In genomic region chr11:69841859-69842698, GRCh38 we compare ENCODE assay signal across 10 cellular contexts. TPM values are rescaled to one million over a fixed set of nuclear protein-coding genes. Genes with fewer than 3 reads are reported as not detected.
A peak's percentile ranks its signal among the peaks of the same experiment; 100 is the strongest.
DNase-seq lines count a peak whose midpoint lies in the region; ATAC-seq and TF ChIP-seq lines count a peak whose summit lies in the region.
"Had no signal": no experiment of that assay in that cellular context is flagged by ENCODE, and none has a peak within 500 bp of the region (broad histone marks: within the 10 kb centered on the region; RNA-seq: fewer than 3 reads in every experiment).

No MANE protein-coding gene starts in this region.

- H3K36me3 ChIP-seq in Loucy (ENCODE audit: insufficient read depth, low read length) = no peaks in the 10 kb centered on the region

- TF ChIP-seq CTCF in Loucy (conservative IDR thresholded peaks at IDR 0.05; ENCODE audit: low read length) (peak; percentile 56), chondrocyte (IDR thresholded peaks at IDR 0.05) (peak; percentile 74)

- H3K9ac ChIP-seq in Loucy (ENCODE audit: low read depth, low read length, poor library complexity, severe bottlenecking) = no peak overlapping the region

- no peaks in the 10 kb centered on the region for H4K20me1 ChIP-seq in Loucy (ENCODE audit: insufficient read depth, low read length, poor library complexity, severe bottlenecking)

- no peak overlapping the region for H2AFZ ChIP-seq in Loucy (ENCODE audit: low read length)

- peak; percentile 53 for DNase-seq in activated CD4-positive, alpha-beta T cell treated with anti-CD3 and anti-CD28 coated beads for 36 hours
- no peak for DNase-seq in activated CD4-positive, alpha-beta T cell treated with anti-CD3 and anti-CD28 coated beads for 1 hour
- DNase-seq in chondrocyte (ENCODE audit: low spot score) (no peak), posterior vena cava (ENCODE audit: low spot score) (peak; percentile 74), Kasumi-1 (lab: John Stamatoyannopoulos, UW) (no peak), NCI-H2029 (lab: John Stamatoyannopoulos, UW) (no peak)
- DNase-seq: psoas muscle had no signal

- H3K79me2 ChIP-seq in Loucy (ENCODE audit: insufficient read depth, low read length) = no peaks in the 10 kb centered on the region

- POLR2A ChIA-PET in activated CD4-positive, alpha-beta T cell treated with anti-CD3 and anti-CD28 coated beads for 36 hours (lab: Charles Lee) = no interaction called here

- CTCF ChIA-PET in activated CD4-positive, alpha-beta T cell treated with anti-CD3 and anti-CD28 coated beads for 36 hours (lab: Charles Lee) = interaction anchor here (0.6 to 0.7 kb wide), 2 partner anchors 1380 to 1580 kb away, joined by 3 to 4 read pairs; no protein-coding TSS in a partner anchor

- no peak overlapping the region for H3K27ac Mint-ChIP-seq in activated CD4-positive, alpha-beta T cell treated with anti-CD3 and anti-CD28 coated beads for 36 hours
- H3K27ac Mint-ChIP-seq in chondrocyte (ENCODE audit: unreplicated experiment) = no peak overlapping the region
- H3K27ac Mint-ChIP-seq: T-cell had no signal

- no peak for ATAC-seq in activated CD4-positive, alpha-beta T cell treated with anti-CD3 and anti-CD28 coated beads for 36 hours
- ATAC-seq in HG03565 (IDR thresholded peaks at IDR 0.05; ENCODE audit: unreplicated experiment) = no peak
- ATAC-seq: psoas muscle, T-cell had no signal

- H3K27me3 Mint-ChIP-seq in activated CD4-positive, alpha-beta T cell treated with anti-CD3 and anti-CD28 coated beads for 36 hours = peaks cover 11% of the 10 kb centered on the region
- H3K27me3 Mint-ChIP-seq in chondrocyte (ENCODE audit: low read depth) = peaks cover 11% of the 10 kb centered on the region

- H3K4me3 Mint-ChIP-seq in activated CD4-positive, alpha-beta T cell treated with anti-CD3 and anti-CD28 coated beads for 36 hours = no peak overlapping the region
- no peak overlapping the region for H3K4me3 Mint-ChIP-seq in chondrocyte (ENCODE audit: unreplicated experiment)
- H3K4me3 Mint-ChIP-seq: T-cell had no signal

- H3K9me2 ChIP-seq in Loucy (replicated peaks; ENCODE audit: low read depth, low read length) = no peaks in the 10 kb centered on the region

- H3K9me3 ChIP-seq in Loucy (ENCODE audit: insufficient read depth, low read depth, low read length) = no peaks in the 10 kb centered on the region
- H3K9me3 ChIP-seq: psoas muscle had no signal

- H3K4me1 Mint-ChIP-seq in activated CD4-positive, alpha-beta T cell treated with anti-CD3 and anti-CD28 coated beads for 36 hours = no peaks in the 10 kb centered on the region
- peaks cover 3% of the 10 kb centered on the region for H3K4me1 Mint-ChIP-seq in chondrocyte (ENCODE audit: low read depth)
- H3K4me1 Mint-ChIP-seq: T-cell had no signal

- H3K4me2 ChIP-seq in Loucy (ENCODE audit: low read depth, low read length, poor library complexity, severe bottlenecking) = no peak overlapping the region

- intact Hi-C loops in activated CD4-positive, alpha-beta T cell treated with anti-CD3 and anti-CD28 coated beads for 36 hours (cut with DNase I, micrococcal nuclease) = loop anchor here (1.0 to 5.0 kb wide), 2 partner anchors 155 to 156 kb away; no protein-coding TSS in a partner anchor
- intact Hi-C loops in posterior vena cava (cut with DNase I) = no loop called here

- no peak overlapping the region for H3K4me3 ChIP-seq in Loucy (ENCODE audit: low read length, poor library complexity, severe bottlenecking)
- H3K4me3 ChIP-seq: psoas muscle had no signal

- H3K4me1 ChIP-seq in Loucy (ENCODE audit: insufficient read depth, low read length, poor library complexity, severe bottlenecking) = no peaks in the 10 kb centered on the region
- H3K4me1 ChIP-seq: psoas muscle had no signal

- H3K36me3 Mint-ChIP-seq in activated CD4-positive, alpha-beta T cell treated with anti-CD3 and anti-CD28 coated beads for 36 hours (ENCODE audit: low read depth) = no peaks in the 10 kb centered on the region
- no peaks in the 10 kb centered on the region for H3K36me3 Mint-ChIP-seq in chondrocyte (ENCODE audit: low read depth)
- H3K36me3 Mint-ChIP-seq: T-cell had no signal

- H3F3A ChIP-seq in Loucy (ENCODE audit: low read depth) = no peaks in the 10 kb centered on the region

- H3K27me3 ChIP-seq in Loucy (ENCODE audit: insufficient read depth, low read length, poor library complexity, severe bottlenecking) = no peaks in the 10 kb centered on the region

- H3K9me3 Mint-ChIP-seq in activated CD4-positive, alpha-beta T cell treated with anti-CD3 and anti-CD28 coated beads for 36 hours (ENCODE audit: low read depth) = no peaks in the 10 kb centered on the region
- H3K9me3 Mint-ChIP-seq in chondrocyte (ENCODE audit: low read depth) = no peaks in the 10 kb centered on the region
- H3K9me3 Mint-ChIP-seq: T-cell had no signal

RNA-seq across cellular contexts. Expression of gene FGF3, which starts 22.9 kb away (rescaled TPM):
- not detected for total RNA-seq in activated CD4-positive, alpha-beta T cell treated with anti-CD3 and anti-CD28 coated beads for 36 hours
- total RNA-seq in chondrocyte (not detected in 3 replicates), posterior vena cava (not detected)
- total RNA-seq: psoas muscle, T-cell had no signal

Comparison
In these comparisons a context has a peak if more than half of its experiments do, and no peak if none do; other contexts are left out.
1. DNase-seq: peak in activated CD4-positive, alpha-beta T cell treated with anti-CD3 and anti-CD28 coated beads for 36 hours (single experiment) and posterior vena cava (single experiment); none in activated CD4-positive, alpha-beta T cell treated with anti-CD3 and anti-CD28 coated beads for 1 hour (single experiment), chondrocyte (single experiment), Kasumi-1 (0 of 2) and NCI-H2029 (single experiment).
2. intact Hi-C loops: an anchor here in activated CD4-positive, alpha-beta T cell treated with anti-CD3 and anti-CD28 coated beads for 36 hours (1.0 to 5.0 kb wide); none called in posterior vena cava.